28 cellular contexts compared by ENCODE assay signal in the genomic region with DNA sequence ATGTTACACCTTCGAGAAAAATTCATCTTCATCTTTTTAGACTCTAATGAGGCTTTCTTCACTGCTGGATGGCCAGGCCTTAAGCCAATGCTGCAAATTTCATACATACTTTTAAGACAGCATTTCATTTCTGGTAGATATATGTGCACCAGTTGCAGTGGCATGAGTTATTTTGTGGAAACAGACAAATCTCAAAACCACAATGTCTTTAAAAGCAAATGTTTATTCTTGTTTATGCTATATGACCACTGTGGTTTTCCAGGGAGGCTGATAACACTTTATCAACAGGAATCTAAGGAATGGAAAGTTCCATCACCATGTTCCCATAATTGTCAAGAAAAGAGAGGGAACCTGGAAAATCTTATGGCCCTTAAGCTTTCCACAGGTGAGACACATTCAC. TPM values are rescaled to one million over a fixed set of nuclear protein-coding genes. Genes with fewer than 3 reads are reported as not detected.
"Had no signal": no experiment of that assay in that cellular context is flagged by ENCODE, and none has a peak within 500 bp of the region (broad histone marks: within the 10 kb centered on the region; RNA-seq: fewer than 3 reads in every experiment).

No MANE protein-coding gene starts in this region.

- H3K4me1 Mint-ChIP-seq: naive thymus-derived CD4-positive, alpha-beta T cell; nephron progenitor cell had no signal

- ATAC-seq: esophagus mucosa; gastrocnemius medialis; heart right ventricle; naive thymus-derived CD4-positive, alpha-beta T cell; psoas muscle; right lobe of liver had no signal

- DNase-seq: cortex of kidney; effector memory CD4-positive, alpha-beta T cell; gastrocnemius medialis; heart right ventricle; hypothalamus; kidney glomerular epithelial cell; mammary epithelial cell; naive thymus-derived CD4-positive, alpha-beta T cell; nephron progenitor cell; psoas muscle; retina; right lobe of liver; spleen; stimulated activated CD4-positive, alpha-beta T cell treated with anti-CD3 and anti-CD28 coated beads, Interleukin-2, amount 100 ng/mL, for 24 hours; stimulated activated CD4-positive, alpha-beta T cell treated with anti-CD3 and anti-CD28 coated beads, Interleukin-4, amount 100 ng/mL, for 4 hours; stimulated activated naive CD4-positive, alpha-beta T cell; stomach; substantia nigra; thyroid gland had no signal

- H3K36me3 ChIP-seq: gastrocnemius medialis, heart right ventricle, right lobe of liver, spleen, stomach, thyroid gland had no signal

- H3K79me2 ChIP-seq: parathyroid adenoma had no signal

- H3K27ac Mint-ChIP-seq: mesothelial cell of epicardium; naive thymus-derived CD4-positive, alpha-beta T cell; nephron progenitor cell; type B pancreatic cell had no signal

- H3K27ac ChIP-seq: gastrocnemius medialis, heart right ventricle, parathyroid adenoma, psoas muscle, right lobe of liver, spleen, stomach, thyroid gland had no signal

- H3K27me3 ChIP-seq: gastrocnemius medialis, heart right ventricle, right lobe of liver, spleen, stomach, thyroid gland had no signal

- H3K9me3 Mint-ChIP-seq: nephron progenitor cell, type B pancreatic cell had no signal

- H3K4me1 ChIP-seq: gastrocnemius medialis, heart right ventricle, parathyroid adenoma, psoas muscle, right lobe of liver, spleen, thyroid gland had no signal

- H3K4me3 Mint-ChIP-seq: mesothelial cell of epicardium; naive thymus-derived CD4-positive, alpha-beta T cell; nephron progenitor cell; type B pancreatic cell had no signal

- H3K36me3 Mint-ChIP-seq: mesothelial cell of epicardium; naive thymus-derived CD4-positive, alpha-beta T cell; type B pancreatic cell had no signal

- H3K4me3 ChIP-seq: gastrocnemius medialis, heart right ventricle, psoas muscle, right lobe of liver, spleen, stomach, thyroid gland had no signal

- H3K9ac ChIP-seq: parathyroid adenoma had no signal

RNA-seq across cellular contexts. Expression of a gene that starts 27.7 kb away (rescaled TPM):
- total RNA-seq: chondrocyte; esophagus mucosa; fibroblast of lung; fibroblast of villous mesenchyme; gastrocnemius medialis; heart right ventricle; lower leg skin; mammary epithelial cell; naive thymus-derived CD4-positive, alpha-beta T cell; omental fat pad; psoas muscle; right lobe of liver; spleen; thyroid gland had no signal
- polyA plus RNA-seq: fibroblast of lung; heart right ventricle; mammary epithelial cell; naive thymus-derived CD4-positive, alpha-beta T cell; psoas muscle; spleen; stomach had no signal
